15 cellular contexts compared by ENCODE assay signal in the genomic region with DNA sequence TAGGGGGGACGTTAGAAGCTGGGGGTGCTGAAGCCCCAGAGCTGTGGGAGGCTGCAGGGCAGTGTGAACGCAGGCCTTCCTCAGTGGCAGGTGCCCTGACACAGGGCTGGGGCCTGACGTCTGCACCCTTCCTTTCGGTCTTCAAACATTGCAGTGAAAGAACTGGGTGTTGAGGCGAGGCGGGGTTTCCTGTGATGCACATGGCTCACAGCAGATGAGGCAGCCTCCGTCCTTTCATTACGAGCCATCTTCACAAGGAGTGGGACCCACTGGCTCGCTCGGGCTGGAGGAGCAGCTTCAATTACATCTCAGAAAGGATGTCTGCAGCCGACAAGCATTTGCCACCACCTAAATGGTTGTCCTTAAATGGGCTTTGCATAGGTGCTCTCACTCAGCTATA.
"Had no signal": no experiment of that assay in that cellular context is flagged by ENCODE, and none has a peak within 500 bp of the region (broad histone marks: within the 10 kb centered on the region; RNA-seq: fewer than 3 reads in every experiment).

No MANE protein-coding gene starts in this region.

- H3K27me3 Mint-ChIP-seq: activated B cell treated with CpG ODN at 0.5 μM for 24 hours had no signal

- H3K36me3 ChIP-seq: SJCRH30, suprapubic skin had no signal

- DNase-seq: activated B cell treated with CpG ODN at 0.5 μM for 24 hours; activated CD4-positive, alpha-beta T cell treated with anti-CD3 and anti-CD28 coated beads, Interleukin-2, amount 50 U/mL, for 4 hours; activated T-cell treated with anti-CD3 and anti-CD28 coated beads for 4 hours; effector CD8-positive, alpha-beta T cell; immature natural killer cell; midbrain; SJCRH30; stimulated activated CD4-positive, alpha-beta T cell treated with anti-CD3 and anti-CD28 coated beads, Interleukin-4, amount 100 ng/mL, for 1 hour; stimulated activated naive CD4-positive, alpha-beta T cell treated with Interleukin-2 at 50 U/mL for 16 hours; trophoblast cell had no signal

- H3K4me1 Mint-ChIP-seq: central memory CD8-positive, alpha-beta T cell had no signal

- H3K27ac Mint-ChIP-seq: activated B cell treated with CpG ODN at 0.5 μM for 24 hours; activated naive CD8-positive, alpha-beta T cell; brain; immature natural killer cell had no signal

- H3K4me3 Mint-ChIP-seq: activated B cell treated with CpG ODN at 0.5 μM for 24 hours; activated naive CD8-positive, alpha-beta T cell; brain; central memory CD8-positive, alpha-beta T cell; immature natural killer cell had no signal

- H3K27ac ChIP-seq: SJCRH30, suprapubic skin had no signal

- H3K36me3 Mint-ChIP-seq: activated naive CD8-positive, alpha-beta T cell; brain; immature natural killer cell had no signal

- H3K9me3 ChIP-seq: SJCRH30, suprapubic skin had no signal

- H3K4me3 ChIP-seq: lung, SJCRH30, suprapubic skin had no signal
